Comparison of ENCODE assay signal across 8 cellular contexts in genomic region chr12:56258820-56259183, GRCh38. TPM values are rescaled to one million over a fixed set of nuclear protein-coding genes. Genes with fewer than 3 reads are reported as not detected.
DNase-seq lines count a peak whose midpoint lies in the region; ATAC-seq and TF ChIP-seq lines count a peak whose summit lies in the region.

No MANE protein-coding gene starts in this region.

- H3K4me1 ChIP-seq in PC-9 (replicated peaks; ENCODE audit: insufficient read depth) (peaks cover 31% of the 10 kb centered on the region), esophagus (ENCODE audit: control insufficient read depth in 2 of 2, insufficient read depth in 2 of 2, low read length in 1 of 2) (peaks cover 0 to 6% of the 10 kb centered on the region in 2 donors)

- TF ChIP-seq CTCF in GM06990 (IDR thresholded peaks at IDR 0.05; ENCODE audit: insufficient read depth, low read length, poor library complexity, severe bottlenecking), result no peak
- no peak; the same call in 1 of the 2 replicates for TF ChIP-seq CTCF in PC-9 (conservative IDR thresholded peaks at IDR 0.05)
- TF ChIP-seq CTCF in progenitor cell of endocrine pancreas (IDR thresholded peaks at IDR 0.05; ENCODE audit: unreplicated experiment), result no peak

- CTCF ChIA-PET in PC-9 (lab: Charles Lee), result interaction anchor here (0.7 kb wide), 1 partner anchor 147 kb away, joined by 5 read pairs; no protein-coding TSS in a partner anchor

- peak overlapping the region; percentile 96 for H3K4me2 ChIP-seq in PC-9

- POLR2A ChIA-PET in PC-9 (lab: Charles Lee; ENCODE audit: unreplicated experiment), result no interaction called here

- peaks cover 19% of the 10 kb centered on the region for H4K20me1 ChIP-seq in PC-9 (ENCODE audit: insufficient read depth)

- H3K27ac Mint-ChIP-seq in progenitor cell of endocrine pancreas, result peak overlapping the region; percentile 93

- H3K36me3 ChIP-seq in GM06990 (ENCODE audit: control insufficient read depth, insufficient read depth, low read length) (peaks cover 18% of the 10 kb centered on the region), PC-9 (ENCODE audit: low read depth) (peaks cover 21% of the 10 kb centered on the region), esophagus (ENCODE audit: control insufficient read depth in 2 of 2, insufficient read depth in 2 of 2, low read length in 1 of 2) (peaks cover 10 to 12% of the 10 kb centered on the region in 2 donors)

- no peaks in the 10 kb centered on the region for H3K9me3 ChIP-seq in PC-9 (ENCODE audit: insufficient read depth, low read depth)
- no peaks in the 10 kb centered on the region for H3K9me3 ChIP-seq in esophagus (ENCODE audit: control insufficient read depth in 2 of 2, insufficient read depth in 1 of 2, low read depth in 1 of 2, low read length in 1 of 2)

- WGBS in esophagus, 2 donors, result 9 to 14% methylated on average over 9 of the region's 9 CpGs

- peak overlapping the region; percentile 87 for H2AFZ ChIP-seq in PC-9

- peak overlapping the region; percentile 86 for H3K4me3 Mint-ChIP-seq in progenitor cell of endocrine pancreas (ENCODE audit: low read depth)

- H3K4me3 ChIP-seq in GM06990 (replicated peaks; ENCODE audit: low read depth, low read length) (peak overlapping the region; percentile 84), PC-9 (peak overlapping the region; percentile 96; the same call in 1 of the 2 replicates), esophagus (ENCODE audit: low read depth in 1 of 2, low read length in 2 of 2) (peak overlapping the region; percentile 85)

- no peak for ATAC-seq in GM18867 (IDR thresholded peaks at IDR 0.05; ENCODE audit: unreplicated experiment)
- ATAC-seq in HG03095 (IDR thresholded peaks at IDR 0.05; ENCODE audit: unreplicated experiment), result no peak

- no peaks in the 10 kb centered on the region for H3K27me3 ChIP-seq in GM06990 (replicated peaks; ENCODE audit: control insufficient read depth, insufficient read depth, low read length)
- no peaks in the 10 kb centered on the region for H3K27me3 ChIP-seq in PC-9 (ENCODE audit: insufficient read depth, low read depth)
- no peaks in the 10 kb centered on the region for H3K27me3 ChIP-seq in esophagus (ENCODE audit: control insufficient read depth in 1 of 2, insufficient read depth in 2 of 2, low read length in 2 of 2)

- H3K9me2 ChIP-seq in PC-9 (ENCODE audit: insufficient read depth), result no peaks in the 10 kb centered on the region; the same call in 1 of the 2 replicates

- TSS peak; percentile 56 for BruUV-seq in PC-9 (replicated peaks; lab: Mats Ljungman, UMichigan)

- H3K27ac ChIP-seq in PC-9, result no peak overlapping the region
- H3K27ac ChIP-seq in esophagus (ENCODE audit: low read depth in 2 of 2, low read length in 1 of 2), result peak overlapping the region; percentile 82 to 85

- peaks cover 20% of the 10 kb centered on the region; the same call in 1 of the 2 replicates for H3F3A ChIP-seq in PC-9 (ENCODE audit: insufficient read depth, low read depth)

- DNase-seq in GM06990 (ENCODE audit: extremely low read depth, insufficient read length) (no peak), PC-9 (no peak), progenitor cell of endocrine pancreas (ENCODE audit: low spot score, unreplicated experiment) (no peak), iPS-NIHi7 (ENCODE audit: extremely low spot score) (no peak)
- no peak for DNase-seq in effector CD4-positive, alpha-beta T cell

- H3K36me3 Mint-ChIP-seq in progenitor cell of endocrine pancreas (ENCODE audit: insufficient read depth), result peaks cover 10% of the 10 kb centered on the region

- peaks cover 26% of the 10 kb centered on the region for H3K79me2 ChIP-seq in PC-9 (ENCODE audit: low read depth)

- peaks cover 5% of the 10 kb centered on the region for H3K27me3 Mint-ChIP-seq in progenitor cell of endocrine pancreas

- intact Hi-C loops in PC-9 (cut with micrococcal nuclease; ENCODE audit: unreplicated experiment), result loop anchor here (1.0 kb wide), 1 partner anchor 7 kb away; the partner anchor contains the start of gene COQ10A

- peaks cover 14% of the 10 kb centered on the region for H3K4me1 Mint-ChIP-seq in progenitor cell of endocrine pancreas (ENCODE audit: low read depth)

- H3K9me3 Mint-ChIP-seq in progenitor cell of endocrine pancreas (ENCODE audit: low read depth), result no peaks in the 10 kb centered on the region

RNA-seq across cellular contexts. Expression of gene ANKRD52, which starts 0.6 kb away (rescaled TPM):
- total RNA-seq in PC-9 (2021) (59.4 and 62.8 TPM in 2 replicates), progenitor cell of endocrine pancreas (60.3 and 64.3 TPM in 2 replicates)
- polyA plus RNA-seq in esophagus, result 1 to 10 TPM; 4.9 to 9.3 TPM

RNA-seq across cellular contexts. Expression of gene COQ10A, which starts 7.9 kb away (rescaled TPM):
- 6.5 and 6.9 TPM in 2 replicates for total RNA-seq in PC-9 (2021)
- polyA plus RNA-seq in esophagus, result 1 to 10 TPM; 5.5 to 7.0 TPM
- total RNA-seq in progenitor cell of endocrine pancreas, result 23.6 and 24.6 TPM in 2 replicates

RNA-seq across cellular contexts. Expression of gene SLC39A5, which starts 29.0 kb away (rescaled TPM):
- total RNA-seq in PC-9 (2021), result 0.87 and 2.8 TPM in 2 replicates
- polyA plus RNA-seq in esophagus, result under 1 TPM; 0.09 to 0.29 TPM
- 62.9 and 65.2 TPM in 2 replicates for total RNA-seq in progenitor cell of endocrine pancreas

RNA-seq across cellular contexts. Expression of gene NABP2, which starts 34.7 kb away (rescaled TPM):
- total RNA-seq in PC-9 (2021) (58.2 and 68.5 TPM in 2 replicates), progenitor cell of endocrine pancreas (37.9 and 40.5 TPM in 2 replicates)
- polyA plus RNA-seq in esophagus, result 10 to 100 TPM; 10.2 to 19.1 TPM

RNA-seq across cellular contexts. Expression of gene RNF41, which starts 37.1 kb away (rescaled TPM):
- total RNA-seq in PC-9 (2021), result 29.5 and 33.4 TPM in 2 replicates
- polyA plus RNA-seq in esophagus, result 10 to 100 TPM in 1 of 2 donors, 1 to 10 TPM in 1; 7.9 to 17.5 TPM
- total RNA-seq in progenitor cell of endocrine pancreas, result 50.0 and 50.8 TPM in 2 replicates

Comparison
In these comparisons a context has a peak if more than half of its experiments do, and no peak if none do; other contexts are left out.
1. RNA of gene SLC39A5, which starts 29.0 kb away (total RNA-seq): 62.9 to 65.2 TPM in progenitor cell of endocrine pancreas; 0.87 to 2.8 TPM in PC-9; every median in the first group is over 10 times any median in the second.
2. Peak in every context shown above with its lines, with median percentiles within 50 percentile points of each other: H3K4me3 ChIP-seq.